ENCODE assay signal across 9 cellular contexts in the genomic region with DNA sequence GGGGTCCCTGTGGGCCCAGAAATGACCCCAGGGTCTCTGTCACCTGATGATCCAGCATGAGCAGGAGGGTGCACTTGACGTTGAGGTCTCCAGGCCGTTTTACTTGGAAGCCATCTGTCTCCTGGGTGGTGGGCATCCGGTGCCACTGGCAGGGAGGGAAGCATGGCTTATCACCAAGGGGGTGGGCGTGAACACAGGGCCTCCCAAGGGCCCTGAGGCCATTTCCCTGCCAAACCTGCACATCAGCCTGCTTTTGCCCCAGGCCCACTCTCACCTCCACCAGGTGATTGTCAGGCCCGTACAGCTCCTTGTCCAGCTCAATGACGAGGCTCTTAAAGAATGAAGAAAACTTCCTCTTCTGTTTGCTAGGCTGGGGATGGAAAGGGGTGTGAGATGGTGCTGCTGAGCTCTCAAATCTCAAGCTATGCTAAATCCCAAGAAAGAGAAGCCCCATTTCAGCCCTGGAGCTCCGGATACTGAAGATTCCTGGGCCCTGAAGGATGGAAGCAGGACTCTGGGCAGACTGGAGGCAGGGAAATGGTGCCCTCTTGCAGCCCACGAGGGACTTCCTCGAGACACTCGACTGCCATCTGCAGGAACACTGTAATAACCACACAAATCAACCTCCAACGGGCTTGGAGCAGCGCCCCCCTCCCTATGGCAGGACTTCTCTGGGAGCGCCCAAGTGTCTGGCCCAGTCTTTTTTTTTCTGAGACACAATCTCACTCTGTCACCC. TPM values are rescaled to one million over a fixed set of nuclear protein-coding genes. Genes with fewer than 3 reads are reported as not detected.
A peak's percentile ranks its signal among the peaks of the same experiment; 100 is the strongest.
DNase-seq lines count a peak whose midpoint lies in the region; ATAC-seq and TF ChIP-seq lines count a peak whose summit lies in the region.
"Had no signal": no experiment of that assay in that cellular context is flagged by ENCODE, and none has a peak within 500 bp of the region (broad histone marks: within the 10 kb centered on the region; RNA-seq: fewer than 3 reads in every experiment).

No MANE protein-coding gene starts in this region.

- peak overlapping the region in 1 of 2 donors; percentile 30 for H3K9ac ChIP-seq in colonic mucosa (ENCODE audit: low read depth in 2 of 2, low read length in 2 of 2)

- H3K9me3 ChIP-seq in WERI-Rb-1 (ENCODE audit: severe bottlenecking) (no peaks in the 10 kb centered on the region), colonic mucosa (no peaks in the 10 kb centered on the region), testis (no peaks in the 10 kb centered on the region)

- DNase-seq in NCI-H1417 (lab: John Stamatoyannopoulos, UW) (peak in 2 of 3 experiments; percentile 27 to 49), NCI-H1417 treated with DMSO at 0.1 percent for 48 hours (lab: John Stamatoyannopoulos, UW) (no peak), NCI-H2227 (lab: John Stamatoyannopoulos, UW; ENCODE audit: unreplicated experiment) (peak; percentile 82), WERI-Rb-1 (peak; percentile 84), colonic mucosa (no peak), medulla oblongata (ENCODE audit: extremely low spot score) (peak; percentile 86), testis (peak; percentile 80)

- WGBS in testis, 2 donors, result 45 to 46% methylated on average over 7 to 13 of the region's 13 CpGs

- ATAC-seq in HG02759 (IDR thresholded peaks at IDR 0.05; ENCODE audit: unreplicated experiment), result peak; percentile 67

- H3K27me3 ChIP-seq in WERI-Rb-1 (ENCODE audit: insufficient read depth, low read depth, severe bottlenecking), result no peaks in the 10 kb centered on the region
- H3K27me3 ChIP-seq in colonic mucosa, result no peaks in the 10 kb centered on the region
- H3K27me3 ChIP-seq in testis, result no peaks in the 10 kb centered on the region

- H3K4me1 ChIP-seq in colonic mucosa (peaks cover 7% of the 10 kb centered on the region), testis (peaks cover 23% of the 10 kb centered on the region)

- H3K27ac ChIP-seq in WERI-Rb-1 (no peak overlapping the region), colonic mucosa (no peak overlapping the region), testis (no peak overlapping the region)

- H3K36me3 ChIP-seq in WERI-Rb-1 (peaks cover 83% of the 10 kb centered on the region), colonic mucosa (peaks cover 32% of the 10 kb centered on the region), testis (ENCODE audit: low read depth, missing control alignments) (no peaks in the 10 kb centered on the region)

- intact Hi-C loops in colonic mucosa (cut with DNase I) (loop anchor here (10.0 kb wide), 1 partner anchor 210 kb away; a partner anchor contains a TSS), testis (cut with DNase I; ENCODE audit: low total_unique reads) (no loop called here)

- TF ChIP-seq CTCF in WERI-Rb-1 (IDR thresholded peaks at IDR 0.05; ENCODE audit: low read depth, low read length), result peak; percentile 83
- peak; percentile 20 for TF ChIP-seq CTCF in colonic mucosa (IDR thresholded peaks at IDR 0.05)
- peak; percentile 16 to 37 (median 33) for TF ChIP-seq CTCF in testis (IDR thresholded peaks at IDR 0.05)

- TF ChIP-seq POLR2A in testis (IDR thresholded peaks at IDR 0.05), result no peak

- no peak overlapping the region for H3K4me3 ChIP-seq in WERI-Rb-1 (ENCODE audit: low read depth, low read length)
- no peak overlapping the region for H3K4me3 ChIP-seq in colonic mucosa
- no peak overlapping the region for H3K4me3 ChIP-seq in testis

RNA-seq across cellular contexts. Expression of a gene that starts 7.1 kb away (rescaled TPM):
- total RNA-seq in colonic mucosa (10 to 100 TPM; 25.4 to 44.6 TPM), testis (10 to 100 TPM; 47.2 to 59.7 TPM)
- 39.9 TPM for polyA plus RNA-seq in testis (ENCODE audit: insufficient read depth, low read depth, low replicate concordance)

RNA-seq across cellular contexts. Expression of a gene that starts 7.4 kb away (rescaled TPM):
- 100 to 1,000 TPM in 1 of 2 donors, 10 to 100 TPM in 1; 86.1 to 138 TPM for total RNA-seq in colonic mucosa
- 100 to 1,000 TPM; 121 to 145 TPM for total RNA-seq in testis
- polyA plus RNA-seq in testis (ENCODE audit: insufficient read depth, low read depth, low replicate concordance), result 269 TPM

RNA-seq across cellular contexts. Expression of a gene that starts 7.9 kb away (rescaled TPM):
- total RNA-seq in colonic mucosa, result 100 to 1,000 TPM in 1 of 2 donors, 10 to 100 TPM in 1; 77.2 to 124 TPM
- 100 to 1,000 TPM; 121 to 122 TPM for total RNA-seq in testis
- 95.2 TPM for polyA plus RNA-seq in testis (ENCODE audit: insufficient read depth, low read depth, low replicate concordance)

RNA-seq across cellular contexts. Expression of a gene that starts 38.9 kb away (rescaled TPM):
- total RNA-seq in colonic mucosa, result not detected
- under 1 TPM in 1 of 2 donors, not detected in 1; 0.47 TPM for total RNA-seq in testis
- polyA plus RNA-seq in testis (ENCODE audit: insufficient read depth, low read depth, low replicate concordance), result not detected
- total RNA-seq: skeletal muscle tissue had no signal

RNA-seq across cellular contexts. Expression of a gene that starts 47.1 kb away (rescaled TPM):
- total RNA-seq in colonic mucosa (not detected), testis (under 1 TPM in 1 of 2 donors, not detected in 1; 0.62 TPM)
- not detected for polyA plus RNA-seq in testis (ENCODE audit: insufficient read depth, low read depth, low replicate concordance)
- total RNA-seq: skeletal muscle tissue had no signal

Comparison
In these comparisons a context has a peak if more than half of its experiments do, and no peak if none do; other contexts are left out.
1. DNase-seq: peak in NCI-H1417 (2 of 3), NCI-H2227 (single experiment), WERI-Rb-1 (single experiment), medulla oblongata (single experiment) and testis (single experiment); none in NCI-H1417 treated with DMSO at 0.1 percent for 48 hours (single experiment) and colonic mucosa (single experiment).
2. CTCF ChIP-seq: peak in every context shown above with its lines; median percentile 83 in WERI-Rb-1; 33 in testis; 20 in colonic mucosa.